ENCODE assay signal across 8 cellular contexts in genomic region chr2:159285929-159286708, GRCh38. TPM values are rescaled to one million over a fixed set of nuclear protein-coding genes. Genes with fewer than 3 reads are reported as not detected.
DNase-seq lines count a peak whose midpoint lies in the region; ATAC-seq lines count a peak whose summit lies in the region.

Gene WDSUB1, minus strand, starts transcription at chr2:159286703. Its CDS starts 3,634 bp downstream, at chr2:159283069.

- no peaks in the 10 kb centered on the region for H3K27me3 ChIP-seq in layer of hippocampus (ENCODE audit: control insufficient read depth, insufficient read depth, low read length)

- DNase-seq in EH (ENCODE audit: low read depth) (peak; percentile 79), KG1 (lab: John Stamatoyannopoulos, UW) (peak; percentile 52), T-helper 17 cell (no peak)
- DNase-seq in stimulated activated CD4-positive, alpha-beta T cell treated with anti-CD3 and anti-CD28 coated beads, Interleukin-1b, Interleukin-23, amount 100 ng/mL, for 4 hours (ENCODE audit: low read depth in 2 of 2), result peak; percentile 24 to 28

- no peaks in the 10 kb centered on the region for H3K9me3 ChIP-seq in T-helper 17 cell (ENCODE audit: control insufficient read depth, low read length, poor library complexity, severe bottlenecking)

- peaks cover 17% of the 10 kb centered on the region for H3K4me1 Mint-ChIP-seq in T-helper 17 cell

- peak within 1 kb of the TSS; percentile 89 for H3K4me3 Mint-ChIP-seq in T-helper 17 cell

- peak within 1 kb of the TSS; percentile 87 for H3K27ac Mint-ChIP-seq in T-helper 17 cell

- ATAC-seq in GM21576 (IDR thresholded peaks at IDR 0.05; ENCODE audit: unreplicated experiment) (peak; percentile 30), T-helper 17 cell (no peak), HG03565 (IDR thresholded peaks at IDR 0.05; ENCODE audit: unreplicated experiment) (no peak)

- no peaks in the 10 kb centered on the region for H3K27me3 Mint-ChIP-seq in T-helper 17 cell

- H3K36me3 Mint-ChIP-seq in T-helper 17 cell (ENCODE audit: low read depth), result no peaks in the 10 kb centered on the region

- peak within 1 kb of the TSS; percentile 87 for H3K27ac ChIP-seq in cingulate gyrus (ENCODE audit: low read depth, low read length)
- H3K27ac ChIP-seq in layer of hippocampus (ENCODE audit: low read depth, low read length), result peak within 1 kb of the TSS; percentile 89

RNA-seq across cellular contexts. Expression of gene WDSUB1, which starts in this region (rescaled TPM):
- total RNA-seq in T-helper 17 cell, result 1 to 10 TPM; 4.4 to 5.9 TPM

Comparison
In these comparisons a context has a peak if more than half of its experiments do, and no peak if none do; other contexts are left out.
1. DNase-seq: peak in EH (single experiment), KG1 (single experiment) and stimulated activated CD4-positive, alpha-beta T cell treated with anti-CD3 and anti-CD28 coated beads, Interleukin-1b, Interleukin-23, amount 100 ng/mL, for 4 hours (2 of 2); none in T-helper 17 cell (0 of 3).